ENCODE assay signal across 13 cellular contexts in the genomic region with DNA sequence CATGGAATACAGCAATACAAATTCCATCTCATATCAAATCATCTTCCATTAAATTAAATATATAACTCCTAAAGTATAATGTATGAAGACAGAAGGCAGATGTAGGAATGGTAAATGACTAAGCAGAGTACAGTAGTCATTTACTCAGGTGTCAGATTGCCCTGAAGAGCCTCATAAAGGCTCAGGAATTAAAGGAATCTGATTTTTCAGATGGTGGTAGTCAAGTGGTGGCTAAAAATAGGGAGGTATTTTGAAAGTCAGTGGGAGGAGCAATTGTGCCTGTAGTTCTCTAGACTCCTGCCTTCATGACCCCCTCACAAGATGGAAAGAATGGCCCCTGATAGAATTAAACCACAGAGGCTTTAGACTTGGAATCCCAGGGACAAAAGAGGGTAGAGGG.
DNase-seq lines count a peak whose midpoint lies in the region; ATAC-seq lines count a peak whose summit lies in the region.
"Had no signal": no experiment of that assay in that cellular context is flagged by ENCODE, and none has a peak within 500 bp of the region (broad histone marks: within the 10 kb centered on the region; RNA-seq: fewer than 3 reads in every experiment).

No MANE protein-coding gene starts in this region.

- no peak for ATAC-seq in GM21526 (IDR thresholded peaks at IDR 0.05; ENCODE audit: low FRiP score, unreplicated experiment)
- ATAC-seq: mucosa of descending colon had no signal

- DNase-seq in SIG-M5 treated with dmso at 0.1 percent for 504 hours (lab: John Stamatoyannopoulos, UW; ENCODE audit: unreplicated experiment) (peak; percentile 17), SIG-M5 (lab: John Stamatoyannopoulos, UW) (no peak), SHP77 (lab: John Stamatoyannopoulos, UW) (peak; percentile 10 to 17), iPS DF 19.7 (ENCODE audit: low read depth, low spot score) (peak; percentile 50), NCI-H1092 treated with DMSO at 0.1 percent for 48 hours (lab: John Stamatoyannopoulos, UW) (no peak), mesenteric fat pad (ENCODE audit: low spot score) (no peak)
- no peak for DNase-seq in central memory CD4-positive, alpha-beta T cell
- DNase-seq: activated CD4-positive, CD25-positive, alpha-beta regulatory T cell treated with anti-CD3 and anti-CD28 coated beads, Interleukin-2, amount 50 U/mL, for 72 hours; colonic mucosa; hypothalamus; mucosa of descending colon; SW 1271 had no signal

Comparison
In these comparisons a context has a peak if more than half of its experiments do, and no peak if none do; other contexts are left out.
1. DNase-seq: peak in SIG-M5 treated with dmso at 0.1 percent for 504 hours (single experiment), SHP77 (2 of 2) and iPS DF 19.7 (single experiment); none in SIG-M5 (single experiment), NCI-H1092 treated with DMSO at 0.1 percent for 48 hours (single experiment), mesenteric fat pad (single experiment) and central memory CD4-positive, alpha-beta T cell (single experiment).